In genomic region chr20:31723282-31724078, GRCh38 we compare ENCODE assay signal across 1 cellular context.
TF ChIP-seq lines count a peak whose summit lies in the region.

No MANE protein-coding gene starts in this region.

TF ChIP-seq in HepG2, 621 proteins besides CTCF, POLR2A, EP300 and RAD21 (continued from another document and continues in another):
- 0 out of 2 replicates have a peak, but pooled peaks have one; percentile 29 for TF ChIP-seq ETS1 (CRISPR knock-in tag; IDR thresholded peaks at IDR 0.05)
- peak; percentile 94 for TF ChIP-seq HOXA3 (CRISPR knock-in tag; IDR thresholded peaks at IDR 0.05)
- TF ChIP-seq ZFX (CRISPR knock-in tag; IDR thresholded peaks at IDR 0.05; ENCODE audit: low read depth), result peak; percentile 100
- TF ChIP-seq ZMYM2 (CRISPR knock-in tag; IDR thresholded peaks at IDR 0.05), result peak; percentile 88; the same call in 1 of the 2 replicates
- no peak for TF ChIP-seq RBAK (CRISPR knock-in tag; IDR thresholded peaks at IDR 0.05)
- TF ChIP-seq ARID2 (CRISPR knock-in tag; IDR thresholded peaks at IDR 0.05; ENCODE audit: borderline replicate concordance), result peak; percentile 57; the same call in 1 of the 2 replicates
- peak; percentile 62; the same call in 1 of the 2 replicates for TF ChIP-seq MTF1 (CRISPR knock-in tag; IDR thresholded peaks at IDR 0.05)
- peak; percentile 86 for TF ChIP-seq ZNF792 (CRISPR knock-in tag; IDR thresholded peaks at IDR 0.05)
- peak; percentile 96 for TF ChIP-seq ETV5 (CRISPR knock-in tag; IDR thresholded peaks at IDR 0.05; ENCODE audit: borderline replicate concordance)
- TF ChIP-seq DNMT3B (CRISPR knock-in tag; conservative IDR thresholded peaks at IDR 0.05), result 0 out of 2 replicates have a peak, but pooled peaks have one; percentile 18
- TF ChIP-seq SRY (CRISPR knock-in tag; IDR thresholded peaks at IDR 0.05), result peak; percentile 62
- TF ChIP-seq CREBL2 (CRISPR knock-in tag; IDR thresholded peaks at IDR 0.05; ENCODE audit: borderline replicate concordance), result peak; percentile 42; the same call in 1 of the 2 replicates
- peak; percentile 53; the same call in 1 of the 2 replicates for TF ChIP-seq HNF4G (IDR thresholded peaks at IDR 0.05; ENCODE audit: borderline replicate concordance, low read depth, low read length)
- peak; percentile 78 for TF ChIP-seq HNF4G (CRISPR knock-in tag; IDR thresholded peaks at IDR 0.05; ENCODE audit: borderline replicate concordance, low read depth)
- peak; percentile 90 for TF ChIP-seq CHCHD3 (CRISPR knock-in tag; IDR thresholded peaks at IDR 0.05)
- TF ChIP-seq MATR3 (CRISPR knock-in tag; IDR thresholded peaks at IDR 0.05), result no peak
- TF ChIP-seq TARDBP (CRISPR knock-in tag; IDR thresholded peaks at IDR 0.05), result peak; percentile 95
- peak; percentile 11 for TF ChIP-seq ATF3 (CRISPR knock-in tag; IDR thresholded peaks at IDR 0.05)
- peak; percentile 30; the same call in 1 of the 2 replicates for TF ChIP-seq RARA (CRISPR knock-in tag; IDR thresholded peaks at IDR 0.05)
- peak; percentile 27; the same call in 1 of the 2 replicates for TF ChIP-seq ZNF256 (CRISPR knock-in tag; conservative IDR thresholded peaks at IDR 0.05)
- TF ChIP-seq HMG20A (CRISPR knock-in tag; IDR thresholded peaks at IDR 0.05; ENCODE audit: borderline replicate concordance), result no peak; the same call in 1 of the 2 replicates
- no peak; the same call in 1 of the 2 replicates for TF ChIP-seq ZC3H13 (CRISPR knock-in tag; IDR thresholded peaks at IDR 0.05)
- peak; percentile 33 for TF ChIP-seq POGZ (CRISPR knock-in tag; IDR thresholded peaks at IDR 0.05)
- peak; percentile 57; the same call in 1 of the 2 replicates for TF ChIP-seq ZBTB33 (CRISPR knock-in tag; IDR thresholded peaks at IDR 0.05)
- TF ChIP-seq HBP1 (CRISPR knock-in tag; IDR thresholded peaks at IDR 0.05; ENCODE audit: low read depth), result peak; percentile 38; the same call in 1 of the 2 replicates
- TF ChIP-seq SNAPC4 (CRISPR knock-in tag; IDR thresholded peaks at IDR 0.05), result peak; percentile 89
- TF ChIP-seq REL (CRISPR knock-in tag; conservative IDR thresholded peaks at IDR 0.05), result 0 out of 2 replicates have a peak, but pooled peaks have one; percentile 41
- TF ChIP-seq KLF9 (CRISPR knock-in tag; IDR thresholded peaks at IDR 0.05; ENCODE audit: low read depth), result peak; percentile 84; the same call in 1 of the 2 replicates
- peak; percentile 100 for TF ChIP-seq SRSF1 (optimal IDR thresholded peaks at IDR 0.05; ENCODE audit: low read depth, low read length)
- no peak; the same call in 1 of the 2 replicates for TF ChIP-seq ZNF280D (CRISPR knock-in tag; IDR thresholded peaks at IDR 0.05)
- no peak for TF ChIP-seq U2AF1 (optimal IDR thresholded peaks at IDR 0.05; ENCODE audit: low read depth, low read length)
- TF ChIP-seq ZNF251 (CRISPR knock-in tag; IDR thresholded peaks at IDR 0.05), result no peak
- no peak for TF ChIP-seq ZNF672 (CRISPR knock-in tag; IDR thresholded peaks at IDR 0.05)
- peak; percentile 80 for TF ChIP-seq AGO1 (IDR thresholded peaks at IDR 0.05; ENCODE audit: low read depth, low read length, poor library complexity, severe bottlenecking)
- no peak for TF ChIP-seq SOX6 (IDR thresholded peaks at IDR 0.05)
- peak; percentile 89 for TF ChIP-seq SOX6 (CRISPR knock-in tag; IDR thresholded peaks at IDR 0.05)
- no peak for TF ChIP-seq TAF15 (IDR thresholded peaks at IDR 0.05; ENCODE audit: low read depth, low read length, poor library complexity, severe bottlenecking)
- no peak for TF ChIP-seq FLYWCH1 (CRISPR knock-in tag; IDR thresholded peaks at IDR 0.05)
- 0 out of 2 replicates have a peak, but pooled peaks have one; percentile 42 for TF ChIP-seq ZNF678 (CRISPR knock-in tag; IDR thresholded peaks at IDR 0.05)
- TF ChIP-seq BCLAF1 (IDR thresholded peaks at IDR 0.05), result no peak
- TF ChIP-seq ZHX1 (CRISPR knock-in tag; IDR thresholded peaks at IDR 0.05; ENCODE audit: low read depth), result peak; percentile 84
- TF ChIP-seq KDM6A (CRISPR knock-in tag; IDR thresholded peaks at IDR 0.05; ENCODE audit: low read depth), result peak; percentile 8; the same call in 1 of the 2 replicates
- TF ChIP-seq ZNF580 (CRISPR knock-in tag; IDR thresholded peaks at IDR 0.05; ENCODE audit: borderline replicate concordance, low read depth), result peak; percentile 75; the same call in 1 of the 2 replicates
- TF ChIP-seq RXRA (CRISPR knock-in tag; IDR thresholded peaks at IDR 0.05), result peak; percentile 85
